Comparison of ENCODE assay signal across 9 cellular contexts in the genomic region with DNA sequence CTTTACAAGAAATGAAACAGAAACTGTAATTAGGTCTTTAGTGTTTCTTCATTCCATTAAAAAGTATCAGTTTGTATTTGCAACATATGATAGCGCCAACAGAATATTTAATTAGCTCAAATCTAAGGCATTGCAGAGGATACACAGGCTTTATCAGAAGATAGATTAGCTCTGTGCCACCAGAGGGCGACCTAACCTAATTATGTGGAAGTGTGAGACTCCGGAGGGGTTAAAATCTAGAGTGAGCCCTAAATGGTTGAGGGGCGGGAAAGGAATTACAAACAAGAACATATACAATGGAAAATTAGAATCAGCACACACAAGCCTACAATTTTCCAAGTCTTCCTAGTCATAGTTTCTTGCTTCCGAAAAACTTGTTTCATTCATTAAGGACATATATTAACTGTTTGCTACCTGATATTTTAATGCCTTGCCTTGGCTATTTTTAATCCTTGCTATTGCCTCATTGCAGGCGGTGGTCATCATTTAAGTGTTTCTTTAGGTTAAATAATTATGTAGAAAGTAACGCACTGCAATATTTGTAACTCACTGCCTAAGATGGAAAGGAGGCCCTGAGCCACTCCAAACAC. TPM values are rescaled to one million over a fixed set of nuclear protein-coding genes. Genes with fewer than 3 reads are reported as not detected.
A peak's percentile ranks its signal among the peaks of the same experiment; 100 is the strongest.
DNase-seq lines count a peak whose midpoint lies in the region; ATAC-seq and TF ChIP-seq lines count a peak whose summit lies in the region.
"Had no signal": no experiment of that assay in that cellular context is flagged by ENCODE, and none has a peak within 500 bp of the region (broad histone marks: within the 10 kb centered on the region; RNA-seq: fewer than 3 reads in every experiment).

No MANE protein-coding gene starts in this region.

- 26 to 37% methylated on average over 7 of the region's 7 CpGs for WGBS in sigmoid colon, 2 donors

- H3K36me3 Mint-ChIP-seq in CD14-positive monocyte, result no peaks in the 10 kb centered on the region
- H3K36me3 Mint-ChIP-seq: naive B cell had no signal

- H3K4me1 Mint-ChIP-seq in CD14-positive monocyte, result no peaks in the 10 kb centered on the region

- no peak overlapping the region for H3K27ac Mint-ChIP-seq in CD14-positive monocyte
- H3K27ac Mint-ChIP-seq: naive B cell had no signal

- no peak overlapping the region for H3K4me3 Mint-ChIP-seq in CD14-positive monocyte
- H3K4me3 Mint-ChIP-seq: naive B cell had no signal

- DNase-seq in CD14-positive monocyte (ENCODE audit: low spot score), result no peak
- DNase-seq in HCEC 1CT, result peak; percentile 45
- DNase-seq in NCI-H526 (lab: John Stamatoyannopoulos, UW), result peak; percentile 76 to 84
- peak; percentile 9 for DNase-seq in activated T-cell treated with anti-CD3 and anti-CD28 coated beads for 4 hours
- DNase-seq in glomerular visceral epithelial cell (ENCODE audit: extremely low spot score), result peak; percentile 65
- peak; percentile 66 for DNase-seq in sigmoid colon
- DNase-seq: naive B cell had no signal

- TF ChIP-seq EP300 in sigmoid colon (IDR thresholded peaks at IDR 0.05), result no peak

- H3K27ac ChIP-seq in sigmoid colon, result no peak overlapping the region

- no peak overlapping the region for H3K4me3 ChIP-seq in sigmoid colon

- H3K36me3 ChIP-seq in sigmoid colon, result no peaks in the 10 kb centered on the region

- TF ChIP-seq POLR2A in sigmoid colon (IDR thresholded peaks at IDR 0.05), result no peak

- no peaks in the 10 kb centered on the region for H3K9me3 Mint-ChIP-seq in CD14-positive monocyte
- H3K9me3 Mint-ChIP-seq: naive B cell had no signal

- TF ChIP-seq CTCF in CD14-positive monocyte (IDR thresholded peaks at IDR 0.05) (peak; percentile 70), sigmoid colon (IDR thresholded peaks at IDR 0.05) (peak; percentile 54 to 65 (median 60))

- no peaks in the 10 kb centered on the region for H3K4me1 ChIP-seq in sigmoid colon

- intact Hi-C loops in CD14-positive monocyte (cut with micrococcal nuclease), result no loop called here
- intact Hi-C loops in sigmoid colon (cut with DNase I), result loop anchor here (5.0 kb wide), 1 partner anchor 409 kb away; no protein-coding TSS in a partner anchor

- no peaks in the 10 kb centered on the region for H3K9me3 ChIP-seq in sigmoid colon

- H3K27me3 ChIP-seq in sigmoid colon, result no peaks in the 10 kb centered on the region

- peaks cover 0 to 8% (median 1%) of the 10 kb centered on the region in 3 donors for H3K27me3 Mint-ChIP-seq in CD14-positive monocyte (ENCODE audit: low read depth in 3 of 3)

- ATAC-seq in GM21717 (IDR thresholded peaks at IDR 0.05; ENCODE audit: unreplicated experiment) (no peak), GM18517 (IDR thresholded peaks at IDR 0.05; ENCODE audit: unreplicated experiment) (no peak)

RNA-seq across cellular contexts. Expression of gene RYR3, which starts 18.0 kb away (rescaled TPM):
- polyA plus RNA-seq in CD14-positive monocyte, result not detected
- total RNA-seq in sigmoid colon, result 10 to 100 TPM in 3 of 4 donors, 1 to 10 TPM in 1; 9.5 to 29.1 (median 15.8) TPM
- under 1 TPM in 2 of 3 donors, not detected in 1; 0.38 to 0.60 TPM for polyA plus RNA-seq in sigmoid colon
